In the genomic region with DNA sequence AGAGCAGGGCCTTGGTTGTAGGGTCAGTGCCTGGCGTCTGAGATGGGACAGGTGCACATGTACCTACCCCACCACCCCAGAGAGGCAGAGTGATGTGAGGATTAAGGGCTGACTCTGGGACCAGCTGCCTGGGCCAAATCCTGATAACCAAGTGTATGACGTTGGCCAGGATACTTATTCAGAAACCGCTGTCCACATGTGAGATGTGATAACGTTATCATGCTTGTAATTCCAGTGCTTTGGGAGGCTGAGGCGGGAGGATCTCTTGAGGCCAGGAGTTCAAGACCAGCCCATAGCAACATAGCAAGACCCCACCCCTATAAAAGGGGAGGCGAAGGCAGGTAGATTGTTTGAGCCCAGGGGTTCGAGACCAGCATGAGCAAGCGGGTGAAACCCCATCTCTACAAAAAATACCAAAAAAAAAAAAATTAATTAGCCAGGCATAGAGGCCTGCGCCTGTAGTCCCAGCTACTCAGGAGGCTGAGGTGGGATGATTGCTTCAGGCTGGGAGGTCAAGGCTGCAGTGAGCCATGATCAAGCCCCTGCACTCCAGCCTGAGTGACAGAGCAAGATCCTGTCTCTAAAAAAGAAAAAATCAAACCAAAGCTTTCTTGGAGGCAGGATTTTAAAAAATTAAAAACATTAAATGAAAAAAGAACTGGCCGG, we compare ENCODE assay signal across 2 cellular contexts.
TF ChIP-seq lines count a peak whose summit lies in the region.

No MANE protein-coding gene starts in this region.

TF ChIP-seq in SK-N-SH, 30 proteins besides CTCF, POLR2A, EP300 and RAD21:
- TF ChIP-seq NFIC (IDR thresholded peaks at IDR 0.05; ENCODE audit: borderline replicate concordance), result no peak
- TF ChIP-seq RXRA (IDR thresholded peaks at IDR 0.05; ENCODE audit: borderline replicate concordance, low read depth), result no peak
- TF ChIP-seq FOSL2 (IDR thresholded peaks at IDR 0.05; ENCODE audit: borderline replicate concordance, low read depth), result no peak
- TF ChIP-seq RFX5 (IDR thresholded peaks at IDR 0.05; ENCODE audit: low read length), result no peak
- no peak for TF ChIP-seq ELF1 (IDR thresholded peaks at IDR 0.05)
- TF ChIP-seq SIN3A (IDR thresholded peaks at IDR 0.05; ENCODE audit: borderline replicate concordance, low read depth, low read length), result no peak
- TF ChIP-seq, protein P1, sequence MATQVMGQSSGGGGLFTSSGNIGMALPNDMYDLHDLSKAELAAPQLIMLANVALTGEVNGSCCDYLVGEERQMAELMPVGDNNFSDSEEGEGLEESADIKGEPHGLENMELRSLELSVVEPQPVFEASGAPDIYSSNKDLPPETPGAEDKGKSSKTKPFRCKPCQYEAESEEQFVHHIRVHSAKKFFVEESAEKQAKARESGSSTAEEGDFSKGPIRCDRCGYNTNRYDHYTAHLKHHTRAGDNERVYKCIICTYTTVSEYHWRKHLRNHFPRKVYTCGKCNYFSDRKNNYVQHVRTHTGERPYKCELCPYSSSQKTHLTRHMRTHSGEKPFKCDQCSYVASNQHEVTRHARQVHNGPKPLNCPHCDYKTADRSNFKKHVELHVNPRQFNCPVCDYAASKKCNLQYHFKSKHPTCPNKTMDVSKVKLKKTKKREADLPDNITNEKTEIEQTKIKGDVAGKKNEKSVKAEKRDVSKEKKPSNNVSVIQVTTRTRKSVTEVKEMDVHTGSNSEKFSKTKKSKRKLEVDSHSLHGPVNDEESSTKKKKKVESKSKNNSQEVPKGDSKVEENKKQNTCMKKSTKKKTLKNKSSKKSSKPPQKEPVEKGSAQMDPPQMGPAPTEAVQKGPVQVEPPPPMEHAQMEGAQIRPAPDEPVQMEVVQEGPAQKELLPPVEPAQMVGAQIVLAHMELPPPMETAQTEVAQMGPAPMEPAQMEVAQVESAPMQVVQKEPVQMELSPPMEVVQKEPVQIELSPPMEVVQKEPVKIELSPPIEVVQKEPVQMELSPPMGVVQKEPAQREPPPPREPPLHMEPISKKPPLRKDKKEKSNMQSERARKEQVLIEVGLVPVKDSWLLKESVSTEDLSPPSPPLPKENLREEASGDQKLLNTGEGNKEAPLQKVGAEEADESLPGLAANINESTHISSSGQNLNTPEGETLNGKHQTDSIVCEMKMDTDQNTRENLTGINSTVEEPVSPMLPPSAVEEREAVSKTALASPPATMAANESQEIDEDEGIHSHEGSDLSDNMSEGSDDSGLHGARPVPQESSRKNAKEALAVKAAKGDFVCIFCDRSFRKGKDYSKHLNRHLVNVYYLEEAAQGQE (IDR thresholded peaks at IDR 0.05; ENCODE audit: low read depth, low read length), result no peak
- TF ChIP-seq FOXM1 (IDR thresholded peaks at IDR 0.05; ENCODE audit: low read depth), result no peak
- no peak for TF ChIP-seq POLR2AphosphoS5 (IDR thresholded peaks at IDR 0.05; ENCODE audit: low read depth, low read length)
- no peak for TF ChIP-seq RCOR1 (IDR thresholded peaks at IDR 0.05; ENCODE audit: low read length)
- no peak for TF ChIP-seq FOXJ3 (CRISPR knock-in tag; IDR thresholded peaks at IDR 0.05)
- TF ChIP-seq, protein P2, sequence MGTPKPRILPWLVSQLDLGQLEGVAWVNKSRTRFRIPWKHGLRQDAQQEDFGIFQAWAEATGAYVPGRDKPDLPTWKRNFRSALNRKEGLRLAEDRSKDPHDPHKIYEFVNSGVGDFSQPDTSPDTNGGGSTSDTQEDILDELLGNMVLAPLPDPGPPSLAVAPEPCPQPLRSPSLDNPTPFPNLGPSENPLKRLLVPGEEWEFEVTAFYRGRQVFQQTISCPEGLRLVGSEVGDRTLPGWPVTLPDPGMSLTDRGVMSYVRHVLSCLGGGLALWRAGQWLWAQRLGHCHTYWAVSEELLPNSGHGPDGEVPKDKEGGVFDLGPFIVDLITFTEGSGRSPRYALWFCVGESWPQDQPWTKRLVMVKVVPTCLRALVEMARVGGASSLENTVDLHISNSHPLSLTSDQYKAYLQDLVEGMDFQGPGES (IDR thresholded peaks at IDR 0.05; ENCODE audit: low read depth, low read length), result no peak

TF ChIP-seq in SK-N-SH treated with all-trans-retinoic acid at 6 μM for 48 hours, 23 proteins besides CTCF, POLR2A, EP300 and RAD21:
- no peak for TF ChIP-seq BACH2 (CRISPR knock-in tag; IDR thresholded peaks at IDR 0.05; ENCODE audit: borderline replicate concordance)
